8 cellular contexts compared by ENCODE assay signal in genomic region chr14:73759714-73760597, GRCh38. TPM values are rescaled to one million over a fixed set of nuclear protein-coding genes. Genes with fewer than 3 reads are reported as not detected.
A peak's percentile ranks its signal among the peaks of the same experiment; 100 is the strongest.
DNase-seq lines count a peak whose midpoint lies in the region; ATAC-seq and TF ChIP-seq lines count a peak whose summit lies in the region.

No MANE protein-coding gene starts in this region.

- TF ChIP-seq CTCF in Peyer's patch (IDR thresholded peaks at IDR 0.05) = peak in 3 of 6 experiments; percentile 21 to 41 (median 37)
- peak in 2 of 6 experiments; percentile 25 to 38 for TF ChIP-seq CTCF in esophagus squamous epithelium (IDR thresholded peaks at IDR 0.05)

- peak; percentile 100 for DNase-seq in EL
- DNase-seq in GM23248 = peak; percentile 100
- peak; percentile 99 for DNase-seq in Karpas-422
- peak; percentile 98 to 99 (median 99) for DNase-seq in Peyer's patch
- DNase-seq in activated T-helper 1 cell treated with Interleukin-2 at 50 U/mL for 16 hours (ENCODE audit: low read depth) = peak; percentile 92
- DNase-seq in esophagus squamous epithelium (lab: John Stamatoyannopoulos, UW) = peak; percentile 86
- peak; percentile 99 for DNase-seq in naive B cell
- DNase-seq in stimulated activated CD8-positive, alpha-beta memory T cell treated with anti-CD3 and anti-CD28 coated beads, Interleukin-7, amount 100 ng/mL, for 48 hours (ENCODE audit: extremely low read depth in 1 of 2, low read depth in 1 of 2) = peak; percentile 98

- peak overlapping the region; percentile 79 to 98 (median 94) for H3K4me3 Mint-ChIP-seq in naive B cell

- H3K27ac Mint-ChIP-seq in naive B cell = peak overlapping the region; percentile 98 to 100 (median 99)

- H3K4me3 ChIP-seq in GM23248 = peak overlapping the region; percentile 80
- peak overlapping the region; percentile 82 for H3K4me3 ChIP-seq in Karpas-422 (ENCODE audit: low read length)
- H3K4me3 ChIP-seq in Peyer's patch = peak overlapping the region; percentile 87 to 93 (median 88)
- peak overlapping the region; percentile 72 to 94 (median 88) for H3K4me3 ChIP-seq in esophagus squamous epithelium

- peaks cover 34% of the 10 kb centered on the region for H3F3A ChIP-seq in GM23248 (ENCODE audit: insufficient read depth)

- H3K4me2 ChIP-seq in GM23248 (ENCODE audit: unreplicated experiment) (peak overlapping the region; percentile 88), Karpas-422 (ENCODE audit: low read depth, low read length, poor library complexity, severe bottlenecking) (peak overlapping the region; percentile 83)

- intact Hi-C loops in esophagus squamous epithelium (cut with DNase I) = no loop called here

- H3K79me2 ChIP-seq in GM23248 (ENCODE audit: insufficient read depth) = peaks cover 76% of the 10 kb centered on the region
- H3K79me2 ChIP-seq in Karpas-422 (ENCODE audit: low read length) = peaks cover 91% of the 10 kb centered on the region

- in situ Hi-C loops in GM23248 (cut with MboI) = no loop called here

- H3K4me1 Mint-ChIP-seq in naive B cell = peaks cover 76 to 85% (median 84%) of the 10 kb centered on the region in 3 donors

- no peaks in the 10 kb centered on the region for H3K27me3 Mint-ChIP-seq in naive B cell

- H3K27me3 ChIP-seq in GM23248 (replicated peaks; ENCODE audit: insufficient read depth) = no peaks in the 10 kb centered on the region
- no peaks in the 10 kb centered on the region for H3K27me3 ChIP-seq in Karpas-422 (ENCODE audit: low read length)
- no peaks in the 10 kb centered on the region for H3K27me3 ChIP-seq in Peyer's patch
- no peaks in the 10 kb centered on the region for H3K27me3 ChIP-seq in esophagus squamous epithelium

- no peaks in the 10 kb centered on the region for H3K36me3 ChIP-seq in GM23248 (ENCODE audit: low read depth)
- H3K36me3 ChIP-seq in Karpas-422 (ENCODE audit: insufficient read depth, low read length) = no peaks in the 10 kb centered on the region
- H3K36me3 ChIP-seq in Peyer's patch = no peaks in the 10 kb centered on the region
- no peaks in the 10 kb centered on the region for H3K36me3 ChIP-seq in esophagus squamous epithelium

- H3K9me2 ChIP-seq in GM23248 (ENCODE audit: insufficient read depth) (no peaks in the 10 kb centered on the region), Karpas-422 (replicated peaks; ENCODE audit: insufficient read depth, low read length) (no peaks in the 10 kb centered on the region)

- H4K20me1 ChIP-seq in GM23248 (ENCODE audit: insufficient read depth) (no peaks in the 10 kb centered on the region), Karpas-422 (ENCODE audit: insufficient read depth, low read depth, low read length) (peaks cover 30% of the 10 kb centered on the region)

- H3K36me3 Mint-ChIP-seq in naive B cell = no peaks in the 10 kb centered on the region

- WGBS in GM23248 (ENCODE audit: low coverage in 1 of 2, low lambda C conversion rate in 2 of 2, missing lambda C conversion rate in 2 of 2), 2 experiments = 1% methylated on average over 63 to 78 of the region's 93 CpGs
- 0% methylated on average over 5 to 26 of the region's 93 CpGs for WGBS in esophagus squamous epithelium, 2 donors

- H2AFZ ChIP-seq in GM23248 (peak overlapping the region; percentile 66), Karpas-422 (ENCODE audit: low read length) (no peak overlapping the region)

- H3K9ac ChIP-seq in GM23248 = peak overlapping the region; percentile 97
- H3K9ac ChIP-seq in Karpas-422 (ENCODE audit: low read length) = peak overlapping the region; percentile 93

- H3K9me3 Mint-ChIP-seq in naive B cell = no peaks in the 10 kb centered on the region

- H3K9me3 ChIP-seq in GM23248 (ENCODE audit: low read depth) (no peaks in the 10 kb centered on the region), Karpas-422 (ENCODE audit: low read length) (no peaks in the 10 kb centered on the region), Peyer's patch (no peaks in the 10 kb centered on the region), esophagus squamous epithelium (no peaks in the 10 kb centered on the region)

- H3K4me1 ChIP-seq in GM23248 (ENCODE audit: insufficient read depth) (peaks cover 40% of the 10 kb centered on the region), Karpas-422 (ENCODE audit: low read length) (peaks cover 88% of the 10 kb centered on the region), Peyer's patch (peaks cover 45 to 82% (median 66%) of the 10 kb centered on the region in 4 donors), esophagus squamous epithelium (peaks cover 73 to 89% (median 81%) of the 10 kb centered on the region in 3 donors)

- peak; percentile 70 to 72 for ATAC-seq in naive B cell (ENCODE audit: low read depth in 2 of 2)

- H3K27ac ChIP-seq in GM23248 (peak overlapping the region; percentile 94), Karpas-422 (ENCODE audit: low read length) (peak overlapping the region; percentile 89), Peyer's patch (peak overlapping the region; percentile 96 to 100 (median 98)), esophagus squamous epithelium (peak overlapping the region; percentile 92 to 100 (median 98))

- TF ChIP-seq POLR2A in Peyer's patch (IDR thresholded peaks at IDR 0.05) = peak; percentile 96
- peak in 3 of 4 donors; percentile 79 to 97 (median 92) for TF ChIP-seq POLR2A in esophagus squamous epithelium (IDR thresholded peaks at IDR 0.05)

RNA-seq across cellular contexts. Expression of gene PNMA1, which starts 45.8 kb away (rescaled TPM):
- total RNA-seq in GM23248 (2014; rRNA removed; shearing (Covaris generic)) = 14.2 and 18.2 TPM in 2 replicates
- 64.7 and 67.7 TPM in 2 replicates for polyA plus RNA-seq in GM23248 (2016; fragmentation: Nextera tagmentation; extraction: Ambion mirVana)
- 7.4 and 7.7 TPM in 2 replicates for total RNA-seq in Karpas-422 (2014; rRNA removed; shearing (Covaris generic); ENCODE audit: low replicate concordance)
- total RNA-seq in Peyer's patch = 10 to 100 TPM in 1 of 4 donors, 1 to 10 TPM in 3; 4.4 to 11.6 (median 7.0) TPM
- total RNA-seq in esophagus squamous epithelium = 10 to 100 TPM in 1 of 4 donors, 1 to 10 TPM in 3; 4.2 to 13.9 (median 7.2) TPM
- 10 to 100 TPM; 10.6 to 19.7 (median 15.4) TPM for polyA plus RNA-seq in naive B cell (ENCODE audit: low read depth in 6 of 6)

Comparison
In these comparisons a context has a peak if more than half of its experiments do, and no peak if none do; other contexts are left out.
1. Peak in every context shown above with its lines: DNase-seq, ATAC-seq, H3K4me3 ChIP-seq and H3K27ac ChIP-seq.